Comparison of ENCODE assay signal across 1 cellular context in the genomic region with DNA sequence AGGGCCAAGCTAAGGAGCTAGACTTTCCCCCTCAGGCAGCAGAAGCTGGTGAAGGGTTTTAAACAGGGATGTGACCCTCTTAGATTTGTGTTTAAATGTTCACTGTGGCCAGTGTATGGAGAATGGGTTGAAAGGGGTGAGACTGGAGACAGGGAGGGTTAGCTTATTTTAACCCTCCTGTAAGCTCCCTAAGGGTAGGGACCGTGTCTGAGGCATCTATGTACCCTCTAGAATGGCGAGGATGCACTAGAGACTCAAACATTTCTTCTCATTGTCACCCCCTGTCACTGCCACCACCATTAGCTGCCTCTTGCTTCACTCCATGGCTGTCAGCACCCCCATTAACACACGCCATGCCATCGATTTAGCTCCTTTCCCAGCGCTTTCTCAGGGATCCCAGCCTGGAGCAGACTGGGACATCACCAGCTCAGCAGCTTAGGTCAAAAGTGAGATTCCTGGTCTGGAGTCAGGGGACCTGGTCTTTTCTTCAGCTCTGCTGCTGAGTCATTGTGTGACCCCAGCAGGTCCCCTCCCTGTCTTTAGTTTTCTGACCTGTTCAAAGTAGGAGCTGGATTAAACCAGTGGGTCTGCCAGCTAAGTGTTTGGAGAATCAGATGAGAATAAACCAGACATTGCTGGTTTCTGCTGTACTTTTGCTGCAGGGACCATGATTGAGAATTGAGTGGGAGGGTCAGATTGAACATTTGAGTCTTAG.
TF ChIP-seq lines count a peak whose summit lies in the region.

No MANE protein-coding gene starts in this region.

TF ChIP-seq in HepG2, 621 proteins besides CTCF, POLR2A, EP300 and RAD21 (continued from another document):
- no peak for TF ChIP-seq HNRNPUL1 (IDR thresholded peaks at IDR 0.05; ENCODE audit: low read depth, low read length)
- no peak for TF ChIP-seq ZBTB20 (CRISPR knock-in tag; IDR thresholded peaks at IDR 0.05; ENCODE audit: borderline replicate concordance, low read depth)
- TF ChIP-seq ZNF235 (CRISPR knock-in tag; IDR thresholded peaks at IDR 0.05; ENCODE audit: borderline replicate concordance) = 0 out of 2 replicates have a peak, but pooled peaks have one; percentile 35
- TF ChIP-seq KDM5A (IDR thresholded peaks at IDR 0.05; ENCODE audit: borderline replicate concordance, low read length) = no peak
- TF ChIP-seq ZNF547 (CRISPR knock-in tag; IDR thresholded peaks at IDR 0.05) = 0 out of 2 replicates have a peak, but pooled peaks have one; percentile 15
- TF ChIP-seq, protein P1, sequence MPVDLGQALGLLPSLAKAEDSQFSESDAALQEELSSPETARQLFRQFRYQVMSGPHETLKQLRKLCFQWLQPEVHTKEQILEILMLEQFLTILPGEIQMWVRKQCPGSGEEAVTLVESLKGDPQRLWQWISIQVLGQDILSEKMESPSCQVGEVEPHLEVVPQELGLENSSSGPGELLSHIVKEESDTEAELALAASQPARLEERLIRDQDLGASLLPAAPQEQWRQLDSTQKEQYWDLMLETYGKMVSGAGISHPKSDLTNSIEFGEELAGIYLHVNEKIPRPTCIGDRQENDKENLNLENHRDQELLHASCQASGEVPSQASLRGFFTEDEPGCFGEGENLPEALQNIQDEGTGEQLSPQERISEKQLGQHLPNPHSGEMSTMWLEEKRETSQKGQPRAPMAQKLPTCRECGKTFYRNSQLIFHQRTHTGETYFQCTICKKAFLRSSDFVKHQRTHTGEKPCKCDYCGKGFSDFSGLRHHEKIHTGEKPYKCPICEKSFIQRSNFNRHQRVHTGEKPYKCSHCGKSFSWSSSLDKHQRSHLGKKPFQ (CRISPR knock-in tag; IDR thresholded peaks at IDR 0.05; ENCODE audit: insufficient replicate concordance) = no peak
- TF ChIP-seq BRCA1 (CRISPR knock-in tag; IDR thresholded peaks at IDR 0.05) = no peak
- TF ChIP-seq, protein P2, sequence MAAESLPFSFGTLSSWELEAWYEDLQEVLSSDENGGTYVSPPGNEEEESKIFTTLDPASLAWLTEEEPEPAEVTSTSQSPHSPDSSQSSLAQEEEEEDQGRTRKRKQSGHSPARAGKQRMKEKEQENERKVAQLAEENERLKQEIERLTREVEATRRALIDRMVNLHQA (CRISPR knock-in tag; IDR thresholded peaks at IDR 0.05) = no peak
- no peak for TF ChIP-seq ZNF207 (IDR thresholded peaks at IDR 0.05; ENCODE audit: borderline replicate concordance)
